In the genomic region with DNA sequence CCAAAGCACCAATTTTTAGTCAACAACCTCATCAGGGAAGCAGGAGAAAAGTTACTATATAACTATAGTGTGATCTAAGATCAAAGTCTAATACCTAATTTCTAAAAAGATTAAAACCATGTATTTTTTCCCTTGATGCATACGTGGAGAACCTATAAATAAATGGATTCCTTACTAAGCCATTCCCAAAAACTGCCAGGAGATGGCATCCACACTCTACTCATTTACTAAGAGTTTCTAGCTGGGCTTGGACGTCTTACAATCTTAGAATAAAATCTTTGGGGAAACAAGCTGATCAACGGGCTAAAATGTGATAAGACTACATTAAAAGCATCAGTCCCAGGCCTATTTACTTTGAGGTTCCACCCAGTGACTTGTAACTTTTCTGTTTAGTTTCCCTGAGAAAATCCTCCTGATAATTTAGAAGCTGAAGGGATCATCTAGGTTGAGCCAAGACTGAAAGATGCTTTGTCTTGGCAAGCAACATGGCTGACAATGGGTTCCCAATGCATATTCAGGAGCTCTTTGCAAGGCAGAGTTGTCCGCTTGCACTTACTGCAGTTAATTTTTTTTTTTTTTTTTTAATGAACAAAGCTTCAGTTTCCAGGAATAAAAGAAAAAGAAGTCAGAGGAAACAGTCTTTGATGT, we compare ENCODE assay signal across 8 cellular contexts.
DNase-seq lines count a peak whose midpoint lies in the region; ATAC-seq, FAIRE-seq and TF ChIP-seq lines count a peak whose summit lies in the region.

No MANE protein-coding gene starts in this region.

- H3K9me3 ChIP-seq in adipocyte (ENCODE audit: control insufficient read depth, low read length) (no peaks in the 10 kb centered on the region), kidney (ENCODE audit: control insufficient read depth in 1 of 2, low read length in 2 of 2) (no peaks in the 10 kb centered on the region), upper lobe of right lung (no peaks in the 10 kb centered on the region)

- no peak overlapping the region for H3K27ac ChIP-seq in kidney (ENCODE audit: low read depth in 2 of 2, low read length in 2 of 2)
- H3K27ac ChIP-seq in upper lobe of right lung: no peak overlapping the region

- FAIRE-seq in kidney (lab: Jason Lieb, UNC): peak; percentile 17

- peaks cover 10% of the 10 kb centered on the region for H3K4me1 ChIP-seq in adipocyte (ENCODE audit: control insufficient read depth, insufficient read depth, low read length)
- peaks cover 0 to 3% of the 10 kb centered on the region in 2 donors for H3K4me1 ChIP-seq in kidney (ENCODE audit: control insufficient read depth in 1 of 2, insufficient read depth in 1 of 2, low read depth in 1 of 2, low read length in 2 of 2)
- H3K4me1 ChIP-seq in upper lobe of right lung: no peaks in the 10 kb centered on the region

- H3K27me3 ChIP-seq in adipocyte (replicated peaks; ENCODE audit: control insufficient read depth, insufficient read depth, low read length) (no peaks in the 10 kb centered on the region), upper lobe of right lung (no peaks in the 10 kb centered on the region)

- peak; percentile 63 for TF ChIP-seq CTCF in kidney (IDR thresholded peaks at IDR 0.05; ENCODE audit: borderline replicate concordance, extremely low read depth, insufficient read depth)
- peak; percentile 53 for TF ChIP-seq CTCF in upper lobe of right lung (IDR thresholded peaks at IDR 0.05)

- intact Hi-C loops in kidney (cut with DNase I): loop anchor here (10.0 kb wide), 2 partner anchors 222 to 762 kb away; no protein-coding TSS in a partner anchor
- intact Hi-C loops in upper lobe of right lung (cut with DNase I): loop anchor here (5.0 to 10.0 kb wide), 2 partner anchors 224 to 762 kb away; no protein-coding TSS in a partner anchor

- DNase-seq in SKM-1 (lab: John Stamatoyannopoulos, UW; ENCODE audit: unreplicated experiment) (peak; percentile 18), SKM-1 treated with dmso at 0.1 percent for 144 hours (lab: John Stamatoyannopoulos, UW; ENCODE audit: unreplicated experiment) (no peak), NCI-H1694 (lab: John Stamatoyannopoulos, UW) (peak; percentile 71), adipocyte (ENCODE audit: low read depth) (peak; percentile 88), kidney (no peak), upper lobe of right lung (no peak)
- no peak for DNase-seq in stimulated activated naive CD8-positive, alpha-beta T cell treated with anti-CD3 and anti-CD28 coated beads, Interleukin-15, Interleukin-2, amounts not matched to agents 100 U/mL and 50 U/mL, for 24 hours

- H3K4me3 ChIP-seq in adipocyte (ENCODE audit: low read length) (no peak overlapping the region), kidney (ENCODE audit: low read length in 2 of 2) (no peak overlapping the region), upper lobe of right lung (no peak overlapping the region)

- peak; percentile 60 for ATAC-seq in upper lobe of right lung
- no peak for ATAC-seq in GM21825 (IDR thresholded peaks at IDR 0.05; ENCODE audit: unreplicated experiment)
- ATAC-seq in stimulated activated naive CD8-positive, alpha-beta T cell treated with anti-CD3 and anti-CD28 coated beads, Interleukin-15, Interleukin-2, amounts not matched to agents 100 U/mL and 50 U/mL, for 24 hours: no peak

- H3K9ac ChIP-seq in adipocyte (ENCODE audit: low read length): no peak overlapping the region
- H3K9ac ChIP-seq in kidney (ENCODE audit: low read length in 2 of 2): no peak overlapping the region

- no peaks in the 10 kb centered on the region for H3K36me3 ChIP-seq in adipocyte (ENCODE audit: control insufficient read depth, insufficient read depth, low read length, severe bottlenecking)
- no peaks in the 10 kb centered on the region for H3K36me3 ChIP-seq in kidney (ENCODE audit: control insufficient read depth in 1 of 2, insufficient read depth in 2 of 2, low read length in 2 of 2)
- H3K36me3 ChIP-seq in upper lobe of right lung: no peaks in the 10 kb centered on the region

Comparison
In these comparisons a context has a peak if more than half of its experiments do, and no peak if none do; other contexts are left out.
1. DNase-seq: peak in SKM-1 (single experiment), NCI-H1694 (single experiment) and adipocyte (single experiment); none in SKM-1 treated with dmso at 0.1 percent for 144 hours (single experiment), kidney (single experiment), upper lobe of right lung (single experiment) and stimulated activated naive CD8-positive, alpha-beta T cell treated with anti-CD3 and anti-CD28 coated beads, Interleukin-15, Interleukin-2, amounts not matched to agents 100 U/mL and 50 U/mL, for 24 hours (single experiment).